Comparison of ENCODE assay signal across 8 cellular contexts in the genomic region with DNA sequence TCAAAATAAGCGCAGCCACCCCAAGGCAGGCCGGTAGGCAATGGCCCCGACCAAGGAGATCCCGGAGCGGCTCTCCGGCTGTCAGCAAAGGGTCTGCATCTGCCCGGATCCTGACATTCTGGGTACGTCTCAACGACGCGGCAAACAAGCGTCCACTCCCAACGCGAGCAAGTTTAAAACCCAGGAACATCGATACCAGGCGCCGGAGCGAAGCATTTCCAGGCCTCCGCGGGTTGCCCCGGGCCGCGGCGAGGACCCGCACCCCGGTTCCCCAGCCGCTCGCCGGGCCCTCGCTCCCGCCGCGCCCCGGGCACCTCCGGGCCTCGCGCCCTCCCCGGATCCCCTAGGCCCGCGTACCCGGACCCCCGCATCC. TPM values are rescaled to one million over a fixed set of nuclear protein-coding genes. Genes with fewer than 3 reads are reported as not detected.
DNase-seq lines count a peak whose midpoint lies in the region; ATAC-seq and TF ChIP-seq lines count a peak whose summit lies in the region.

No MANE protein-coding gene starts in this region.

- H3K4me1 ChIP-seq in Karpas-422 (ENCODE audit: low read length) (peaks cover 25% of the 10 kb centered on the region), right lobe of liver (peaks cover 0 to 13% (median 5%) of the 10 kb centered on the region in 4 donors)

- 0% methylated on average over 12 of the region's 42 CpGs for WGBS in right lobe of liver (ENCODE audit: insufficient coverage, low coverage, low lambda C conversion rate, missing lambda C conversion rate)

- H2AFZ ChIP-seq in Karpas-422 (ENCODE audit: low read length) = no peak overlapping the region

- peak overlapping the region; percentile 74 for H3K9ac ChIP-seq in Karpas-422 (ENCODE audit: low read length)

- no peaks in the 10 kb centered on the region for H3K9me2 ChIP-seq in Karpas-422 (replicated peaks; ENCODE audit: insufficient read depth, low read length)

- H3K4me3 ChIP-seq in GM06990 (replicated peaks; ENCODE audit: low read depth, low read length) = peak overlapping the region; percentile 77
- H3K4me3 ChIP-seq in Karpas-422 (ENCODE audit: low read length) = peak overlapping the region; percentile 75
- peak overlapping the region; percentile 57 to 92 (median 77) for H3K4me3 ChIP-seq in dorsolateral prefrontal cortex
- H3K4me3 ChIP-seq in right lobe of liver = peak overlapping the region; percentile 64 to 80 (median 68)

- TF ChIP-seq POLR2A in right lobe of liver (IDR thresholded peaks at IDR 0.05) = no peak

- H3K27me3 ChIP-seq in GM06990 (replicated peaks; ENCODE audit: control insufficient read depth, insufficient read depth, low read length) (no peaks in the 10 kb centered on the region), Karpas-422 (ENCODE audit: low read length) (no peaks in the 10 kb centered on the region), dorsolateral prefrontal cortex (no peaks in the 10 kb centered on the region), right lobe of liver (no peaks in the 10 kb centered on the region)

- H3K4me2 ChIP-seq in Karpas-422 (ENCODE audit: low read depth, low read length, poor library complexity, severe bottlenecking) = peak overlapping the region; percentile 93

- TF ChIP-seq CTCF in GM06990 (IDR thresholded peaks at IDR 0.05; ENCODE audit: insufficient read depth, low read length, poor library complexity, severe bottlenecking) (no peak), dorsolateral prefrontal cortex (IDR thresholded peaks at IDR 0.05 in 54 of 56, conservative IDR thresholded peaks at IDR 0.05 in 2 of 56; ENCODE audit: low read depth in 1 of 56, partially characterized antibody in 56 of 56) (no peak), right lobe of liver (IDR thresholded peaks at IDR 0.05) (no peak)

- H4K20me1 ChIP-seq in Karpas-422 (ENCODE audit: insufficient read depth, low read depth, low read length) = no peaks in the 10 kb centered on the region

- intact Hi-C loops in dorsolateral prefrontal cortex (cut with DNase I) = loop anchor here (1.0 to 5.0 kb wide), 3 partner anchors 15 to 34 kb away; partner anchors contain the start of gene UBE2D4 (in 1 of the 2)
- intact Hi-C loops in right lobe of liver (cut with DNase I) = no loop called here

- ATAC-seq in GM21786 (IDR thresholded peaks at IDR 0.05; ENCODE audit: unreplicated experiment) (peak; percentile 27), right lobe of liver (peak; percentile 9 to 48 (median 26))
- ATAC-seq in stimulated activated naive CD8-positive, alpha-beta T cell treated with anti-CD3 and anti-CD28 coated beads, Interleukin-15, Interleukin-2, amounts not matched to agents 100 U/mL and 50 U/mL, for 24 hours = peak; percentile 32

- H3K79me2 ChIP-seq in Karpas-422 (ENCODE audit: low read length) = peaks cover 76% of the 10 kb centered on the region

- peaks cover 3% of the 10 kb centered on the region; the same call in 1 of the 2 replicates for H3K36me3 ChIP-seq in GM06990 (ENCODE audit: control insufficient read depth, insufficient read depth, low read length)
- no peaks in the 10 kb centered on the region for H3K36me3 ChIP-seq in Karpas-422 (ENCODE audit: insufficient read depth, low read length)
- no peaks in the 10 kb centered on the region for H3K36me3 ChIP-seq in right lobe of liver

- DNase-seq in GM06990 (ENCODE audit: extremely low read depth, insufficient read length) = peak; percentile 40
- DNase-seq in Karpas-422 = peak; percentile 76
- peak; percentile 37 for DNase-seq in activated CD4-positive, alpha-beta T cell treated with anti-CD3 and anti-CD28 coated beads for 48 hours
- DNase-seq in dorsolateral prefrontal cortex = peak in 9 of 10 donors; percentile 15 to 65 (median 37)
- DNase-seq in right lobe of liver = peak; percentile 33 to 51 (median 48)
- DNase-seq in stimulated activated naive CD8-positive, alpha-beta T cell treated with anti-CD3 and anti-CD28 coated beads, Interleukin-15, Interleukin-2, amounts not matched to agents 100 U/mL and 50 U/mL, for 24 hours = peak; percentile 35
- DNase-seq in NOMO-1 treated with DMSO at 0.1 percent for 48 hours (lab: John Stamatoyannopoulos, UW; ENCODE audit: unreplicated experiment) = no peak

- H3K9me3 ChIP-seq in Karpas-422 (ENCODE audit: low read length) = no peaks in the 10 kb centered on the region
- no peaks in the 10 kb centered on the region for H3K9me3 ChIP-seq in right lobe of liver

- H3K27ac ChIP-seq in Karpas-422 (ENCODE audit: low read length) (peak overlapping the region; percentile 39; the same call in 1 of the 2 replicates), dorsolateral prefrontal cortex (peak overlapping the region in 57 of 59 donors; percentile 1 to 94 (median 86)), right lobe of liver (peak overlapping the region; percentile 63 to 90 (median 82))

RNA-seq across cellular contexts. Expression of gene URGCP, which starts 0.5 kb away (rescaled TPM):
- 30.7 and 34.2 TPM in 2 replicates for total RNA-seq in Karpas-422 (2014; rRNA removed; shearing (Covaris generic); ENCODE audit: low replicate concordance)
- total RNA-seq in dorsolateral prefrontal cortex (10 to 100 TPM; 38.6 to 96.9 (median 70.0) TPM), right lobe of liver (10 to 100 TPM; 13.7 to 32.2 (median 25.2) TPM)

RNA-seq across cellular contexts. Expression of gene UBE2D4, which starts 20.3 kb away (rescaled TPM):
- total RNA-seq in Karpas-422 (2014; rRNA removed; shearing (Covaris generic); ENCODE audit: low replicate concordance) = 19.0 and 29.3 TPM in 2 replicates
- total RNA-seq in dorsolateral prefrontal cortex (10 to 100 TPM; 20.4 to 46.7 (median 34.6) TPM), right lobe of liver (10 to 100 TPM; 13.6 to 25.1 (median 17.8) TPM)

RNA-seq across cellular contexts. Expression of gene MRPS24, which starts 36.6 kb away (rescaled TPM):
- 94.1 and 100 TPM in 2 replicates for total RNA-seq in Karpas-422 (2014; rRNA removed; shearing (Covaris generic); ENCODE audit: low replicate concordance)
- total RNA-seq in dorsolateral prefrontal cortex = 100 to 1,000 TPM in 1 of 120 experiments, 10 to 100 TPM in 119; 39.5 to 106 (median 68.7) TPM
- total RNA-seq in right lobe of liver = 10 to 100 TPM; 45.2 to 83.4 (median 66.7) TPM

Comparison
In these comparisons a context has a peak if more than half of its experiments do, and no peak if none do; other contexts are left out.
1. intact Hi-C loops: an anchor here in dorsolateral prefrontal cortex (1.0 to 5.0 kb wide); none called in right lobe of liver.